In genomic region chr1:23872421-23872820, GRCh38 we compare ENCODE assay signal across 1 cellular context.
A peak's percentile ranks its signal among the peaks of the same experiment; 100 is the strongest.
TF ChIP-seq lines count a peak whose summit lies in the region.

No MANE protein-coding gene starts in this region.

TF ChIP-seq in K562, 482 proteins besides CTCF, POLR2A, EP300 and RAD21 (continued from another document and continues in another):
- TF ChIP-seq MGA (IDR thresholded peaks at IDR 0.05) (no peak), FOSL1 (tag; conservative IDR thresholded peaks at IDR 0.05) (peak; percentile 23; the same call in 1 of the 2 replicates), DNMT1 (IDR thresholded peaks at IDR 0.05) (no peak), KAT8 (IDR thresholded peaks at IDR 0.05; ENCODE audit: low read depth) (no peak), TOE1 (IDR thresholded peaks at IDR 0.05; ENCODE audit: borderline replicate concordance) (no peak), TOE1 (CRISPR knock-in tag; IDR thresholded peaks at IDR 0.05; ENCODE audit: borderline replicate concordance, low read depth) (no peak), MAFF (IDR thresholded peaks at IDR 0.05; ENCODE audit: low read length) (peak; percentile 44; the same call in 1 of the 2 replicates), BRD9 (IDR thresholded peaks at IDR 0.05; ENCODE audit: low read depth, partially characterized antibody) (no peak), CSDE1 (IDR thresholded peaks at IDR 0.05) (no peak), NFXL1 (CRISPR knock-in tag; IDR thresholded peaks at IDR 0.05) (no peak), ZNF785 (CRISPR knock-in tag; IDR thresholded peaks at IDR 0.05) (no peak), ZHX1 (conservative IDR thresholded peaks at IDR 0.05; ENCODE audit: low read length) (no peak), STAT5A (IDR thresholded peaks at IDR 0.05; ENCODE audit: borderline replicate concordance, low read length) (peak; percentile 32; the same call in 1 of the 2 replicates), TRIM24 (IDR thresholded peaks at IDR 0.05) (peak; percentile 66 to 77), ZNF224 (CRISPR knock-in tag; IDR thresholded peaks at IDR 0.05) (no peak), DDX20 (tag; IDR thresholded peaks at IDR 0.05; ENCODE audit: low read depth) (no peak), ZNF318 (IDR thresholded peaks at IDR 0.05; ENCODE audit: borderline replicate concordance in 1 of 2, low read depth in 1 of 2) (no peak), SMAD2 (IDR thresholded peaks at IDR 0.05; ENCODE audit: low read depth, low read length) (no peak), CBFA2T2 (conservative IDR thresholded peaks at IDR 0.05) (peak; percentile 72), SETDB1 (IDR thresholded peaks at IDR 0.05; ENCODE audit: low read length) (no peak), ZNF124 (CRISPR knock-in tag; IDR thresholded peaks at IDR 0.05) (no peak), CC2D1A (IDR thresholded peaks at IDR 0.05) (no peak), GTF2A2 (tag; IDR thresholded peaks at IDR 0.05) (no peak), ELF1 (tag; IDR thresholded peaks at IDR 0.05) (no peak), ZFP1 (CRISPR knock-in tag; IDR thresholded peaks at IDR 0.05) (no peak), ZNF699 (CRISPR knock-in tag; IDR thresholded peaks at IDR 0.05; ENCODE audit: insufficient replicate concordance) (no peak), KDM2B (CRISPR knock-in tag; IDR thresholded peaks at IDR 0.05) (no peak), GABPB1 (CRISPR knock-in tag; IDR thresholded peaks at IDR 0.05) (no peak), SAFB2 (IDR thresholded peaks at IDR 0.05; ENCODE audit: borderline replicate concordance, low read depth, low read length, severe bottlenecking) (no peak), ZSCAN32 (CRISPR knock-in tag; IDR thresholded peaks at IDR 0.05) (no peak), ZNF707 (CRISPR knock-in tag; conservative IDR thresholded peaks at IDR 0.05) (no peak), CHCHD3 (CRISPR knock-in tag; IDR thresholded peaks at IDR 0.05) (no peak), ZNF134 (CRISPR knock-in tag; conservative IDR thresholded peaks at IDR 0.05) (no peak), RBM25 (IDR thresholded peaks at IDR 0.05; ENCODE audit: low read depth, low read length, severe bottlenecking) (no peak)
- TF ChIP-seq, protein P1, sequence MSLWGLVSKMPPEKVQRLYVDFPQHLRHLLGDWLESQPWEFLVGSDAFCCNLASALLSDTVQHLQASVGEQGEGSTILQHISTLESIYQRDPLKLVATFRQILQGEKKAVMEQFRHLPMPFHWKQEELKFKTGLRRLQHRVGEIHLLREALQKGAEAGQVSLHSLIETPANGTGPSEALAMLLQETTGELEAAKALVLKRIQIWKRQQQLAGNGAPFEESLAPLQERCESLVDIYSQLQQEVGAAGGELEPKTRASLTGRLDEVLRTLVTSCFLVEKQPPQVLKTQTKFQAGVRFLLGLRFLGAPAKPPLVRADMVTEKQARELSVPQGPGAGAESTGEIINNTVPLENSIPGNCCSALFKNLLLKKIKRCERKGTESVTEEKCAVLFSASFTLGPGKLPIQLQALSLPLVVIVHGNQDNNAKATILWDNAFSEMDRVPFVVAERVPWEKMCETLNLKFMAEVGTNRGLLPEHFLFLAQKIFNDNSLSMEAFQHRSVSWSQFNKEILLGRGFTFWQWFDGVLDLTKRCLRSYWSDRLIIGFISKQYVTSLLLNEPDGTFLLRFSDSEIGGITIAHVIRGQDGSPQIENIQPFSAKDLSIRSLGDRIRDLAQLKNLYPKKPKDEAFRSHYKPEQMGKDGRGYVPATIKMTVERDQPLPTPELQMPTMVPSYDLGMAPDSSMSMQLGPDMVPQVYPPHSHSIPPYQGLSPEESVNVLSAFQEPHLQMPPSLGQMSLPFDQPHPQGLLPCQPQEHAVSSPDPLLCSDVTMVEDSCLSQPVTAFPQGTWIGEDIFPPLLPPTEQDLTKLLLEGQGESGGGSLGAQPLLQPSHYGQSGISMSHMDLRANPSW (CRISPR knock-in tag; IDR thresholded peaks at IDR 0.05): no peak
